14 cellular contexts compared by ENCODE assay signal in the genomic region with DNA sequence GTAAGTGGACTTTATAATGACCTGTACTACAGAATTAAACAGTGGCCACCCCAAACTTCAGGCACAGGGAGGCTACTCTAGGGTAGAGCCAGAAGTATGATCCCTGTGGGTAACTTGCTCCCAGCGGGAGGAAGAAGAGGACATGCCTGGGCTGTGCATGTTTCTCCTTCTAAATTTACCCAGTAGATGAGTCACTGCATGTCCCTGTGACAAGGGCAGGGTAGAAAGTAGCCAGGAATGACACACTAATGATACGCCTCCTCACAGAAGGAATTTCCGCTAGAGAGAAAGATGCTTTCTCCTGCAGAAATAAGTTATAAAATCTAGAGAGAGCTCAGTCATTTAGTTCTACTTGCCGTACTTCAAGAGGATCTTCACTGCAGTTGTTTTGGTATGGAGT. TPM values are rescaled to one million over a fixed set of nuclear protein-coding genes. Genes with fewer than 3 reads are reported as not detected.
DNase-seq lines count a peak whose midpoint lies in the region; ATAC-seq, FAIRE-seq and TF ChIP-seq lines count a peak whose summit lies in the region.
"Had no signal": no experiment of that assay in that cellular context is flagged by ENCODE, and none has a peak within 500 bp of the region (broad histone marks: within the 10 kb centered on the region; RNA-seq: fewer than 3 reads in every experiment).

No MANE protein-coding gene starts in this region.

- H3K4ac ChIP-seq in IMR-90 (ENCODE audit: low read depth, low read length) (peak overlapping the region; percentile 82; the same call in 1 of the 2 replicates), mesenchymal stem cell (ENCODE audit: low read depth in 1 of 2, low read length in 2 of 2) (peak overlapping the region in 1 of 2 experiments; percentile 73)

- H2BK5ac ChIP-seq in IMR-90 (ENCODE audit: low read depth, low read length, poor library complexity, severe bottlenecking) (peak overlapping the region; percentile 93), mesenchymal stem cell (ENCODE audit: low read depth, low read length, poor library complexity, severe bottlenecking) (peak overlapping the region; percentile 44)

- DNase-seq in A673 (ENCODE audit: low spot score) (peak; percentile 52), IMR-90 (peak; percentile 80), chondrocyte (ENCODE audit: low spot score) (no peak), mesenchymal stem cell (peak; percentile 81), DMS 273 treated with DMSO at 0.1 percent for 48 hours (lab: John Stamatoyannopoulos, UW) (no peak), NCI-H524 (lab: John Stamatoyannopoulos, UW) (no peak), kidney (no peak)
- no peak for DNase-seq in activated CD4-positive, alpha-beta T cell treated with anti-CD3 and anti-CD28 coated beads, Interleukin-2, amount 10 ng/mL, durations not matched to agents 7 days and 5 days
- DNase-seq: midbrain; NCI-H2171 treated with DMSO at 0.1 percent for 48 hours; stimulated activated CD4-positive, alpha-beta T cell treated with anti-CD3 and anti-CD28 coated beads, Interleukin-4, amount 100 ng/mL, for 1 hour; T-cell had no signal

- H3K27ac ChIP-seq in A673 (ENCODE audit: low read depth, low read length, poor library complexity, severe bottlenecking) (no peak overlapping the region), IMR-90 (ENCODE audit: insufficient read depth, low read length) (no peak overlapping the region), mesenchymal stem cell (ENCODE audit: low read length, poor library complexity, severe bottlenecking) (peak overlapping the region; percentile 98), kidney (ENCODE audit: low read depth in 2 of 2, low read length in 2 of 2) (no peak overlapping the region)
- H3K27ac ChIP-seq: BLaER1 had no signal

- no peaks in the 10 kb centered on the region for H3K27me3 Mint-ChIP-seq in chondrocyte (ENCODE audit: low read depth)
- no peaks in the 10 kb centered on the region for H3K27me3 Mint-ChIP-seq in activated CD4-positive, alpha-beta T cell treated with anti-CD3 and anti-CD28 coated beads, Interleukin-2, amount 10 ng/mL, durations not matched to agents 7 days and 5 days
- H3K27me3 Mint-ChIP-seq: T-cell had no signal

- H4K8ac ChIP-seq in IMR-90 (ENCODE audit: low read depth in 2 of 2, low read length in 2 of 2): peak overlapping the region in 1 of 2 experiments; percentile 70; a peak in 2 of 4 replicates
- H4K8ac ChIP-seq in mesenchymal stem cell (ENCODE audit: low read length): no peak overlapping the region

- no peak for FAIRE-seq in kidney (lab: Jason Lieb, UNC)

- dilution Hi-C loops in IMR-90 (cut with HindIII; ENCODE audit: low sequenced_read_pairs, unreplicated experiment): no loop called here

- H2BK15ac ChIP-seq in IMR-90 (ENCODE audit: low read depth, low read length) (peak overlapping the region; percentile 54; the same call in 2 of the 3 replicates), mesenchymal stem cell (ENCODE audit: low read depth, poor library complexity, severe bottlenecking) (no peak overlapping the region)

- H3K79me1 ChIP-seq in IMR-90 (ENCODE audit: low read depth in 1 of 2, low read length in 2 of 2): no peaks in the 10 kb centered on the region
- peaks cover 7% of the 10 kb centered on the region for H3K79me1 ChIP-seq in mesenchymal stem cell (replicated peaks; ENCODE audit: low read length, poor library complexity, severe bottlenecking)

- peak; percentile 92 for ATAC-seq in IMR-90 (ENCODE audit: low read depth)
- ATAC-seq: T-cell had no signal

- H4K5ac ChIP-seq in IMR-90 (ENCODE audit: low read depth, low read length): no peak overlapping the region

- H2AK5ac ChIP-seq in IMR-90 (ENCODE audit: low read depth, low read length) (no peak overlapping the region), mesenchymal stem cell (ENCODE audit: low read length, severe bottlenecking) (peak overlapping the region; percentile 72)

- TF ChIP-seq RAD21 in IMR-90 (IDR thresholded peaks at IDR 0.05; ENCODE audit: low read length): no peak

- intact Hi-C loops in A673 (cut with micrococcal nuclease; ENCODE audit: unreplicated experiment) (no loop called here), IMR-90 (cut with micrococcal nuclease) (no loop called here), kidney (cut with DNase I) (no loop called here)

- H3K4me3 ChIP-seq in A673 (ENCODE audit: low read depth, low read length, poor library complexity, severe bottlenecking) (no peak overlapping the region), IMR-90 (ENCODE audit: insufficient read depth, low read depth, low read length) (no peak overlapping the region), mesenchymal stem cell (ENCODE audit: insufficient read depth in 1 of 2, low read depth in 1 of 2, low read length in 2 of 2) (peak overlapping the region in 1 of 2 experiments; percentile 54), kidney (ENCODE audit: low read length in 2 of 2) (no peak overlapping the region)
- H3K4me3 ChIP-seq: BLaER1, HAP-1 had no signal

- H3K9me1 ChIP-seq in IMR-90 (ENCODE audit: insufficient read depth, low read length): 0 out of 2 replicates have a peak, but pooled peaks cover 4% of the 10 kb centered on the region

- H3K4me2 ChIP-seq in IMR-90 (ENCODE audit: low read depth, low read length): peak overlapping the region; percentile 24; the same call in 1 of the 2 replicates
- H3K4me2 ChIP-seq in mesenchymal stem cell (ENCODE audit: low read length, poor library complexity, severe bottlenecking): peak overlapping the region; percentile 1
- H3K4me2 ChIP-seq: BLaER1 had no signal

- POLR2A ChIA-PET in A673 (lab: Charles Lee; ENCODE audit: low non-redundant PET) (no interaction called here), IMR-90 (lab: Charles Lee; ENCODE audit: unreplicated experiment) (interaction anchor here (0.6 kb wide), 1 partner anchor 25 kb away, joined by 3 read pairs; no protein-coding TSS in a partner anchor)
- POLR2A ChIA-PET in activated CD4-positive, alpha-beta T cell treated with anti-CD3 and anti-CD28 coated beads, Interleukin-2, amount 10 ng/mL, durations not matched to agents 7 days and 5 days (lab: Charles Lee): no interaction called here

- TF ChIP-seq CTCF in A673 (conservative IDR thresholded peaks at IDR 0.05; ENCODE audit: low read depth, low read length): no peak
- no peak for TF ChIP-seq CTCF in IMR-90 (conservative IDR thresholded peaks at IDR 0.05; ENCODE audit: low read depth, low read length)
- TF ChIP-seq CTCF in chondrocyte (IDR thresholded peaks at IDR 0.05): no peak
- no peak for TF ChIP-seq CTCF in kidney (IDR thresholded peaks at IDR 0.05; ENCODE audit: borderline replicate concordance, extremely low read depth, insufficient read depth)

- no peaks in the 10 kb centered on the region for H3K27me3 ChIP-seq in A673 (replicated peaks; ENCODE audit: insufficient read depth, low read depth, low read length, poor library complexity)
- H3K27me3 ChIP-seq in IMR-90 (ENCODE audit: control insufficient read depth, insufficient read depth, low read length): no peaks in the 10 kb centered on the region
- no peaks in the 10 kb centered on the region for H3K27me3 ChIP-seq in mesenchymal stem cell (ENCODE audit: control insufficient read depth in 1 of 2, insufficient read depth in 1 of 2, low read length in 2 of 2)
- H3K27me3 ChIP-seq: BLaER1 had no signal

- peak overlapping the region; percentile 75; the same call in 1 of the 2 replicates for H3K23ac ChIP-seq in IMR-90 (ENCODE audit: low read depth, low read length)
- no peak overlapping the region for H3K23ac ChIP-seq in mesenchymal stem cell (ENCODE audit: low read length in 2 of 2)

- peak overlapping the region; percentile 69 for H2AFZ ChIP-seq in IMR-90 (replicated peaks; ENCODE audit: low read length, poor library complexity)
- H2AFZ ChIP-seq in mesenchymal stem cell (ENCODE audit: low read depth, low read length): no peak overlapping the region

- H4K91ac ChIP-seq in IMR-90 (ENCODE audit: insufficient read depth, low read depth, low read length) (peak overlapping the region; percentile 58; the same call in 1 of the 2 replicates), mesenchymal stem cell (ENCODE audit: low read length) (no peak overlapping the region)

- H4K20me1 ChIP-seq in IMR-90 (ENCODE audit: insufficient read depth, low read length): no peaks in the 10 kb centered on the region
- H4K20me1 ChIP-seq: BLaER1 had no signal

- H3K9me3 ChIP-seq in A673 (ENCODE audit: low read depth, low read length, poor library complexity, severe bottlenecking) (no peaks in the 10 kb centered on the region), IMR-90 (ENCODE audit: control insufficient read depth, insufficient read depth, low read length) (peaks cover 5% of the 10 kb centered on the region; the same call in 1 of the 2 replicates), mesenchymal stem cell (ENCODE audit: control insufficient read depth, low read length) (no peaks in the 10 kb centered on the region), kidney (ENCODE audit: control insufficient read depth in 1 of 2, low read length in 2 of 2) (peaks cover 0 to 6% of the 10 kb centered on the region in 2 donors)
- H3K9me3 ChIP-seq: HAP-1 had no signal

- H3K27ac Mint-ChIP-seq in chondrocyte (ENCODE audit: unreplicated experiment): peak overlapping the region; percentile 94
- H3K27ac Mint-ChIP-seq in activated CD4-positive, alpha-beta T cell treated with anti-CD3 and anti-CD28 coated beads, Interleukin-2, amount 10 ng/mL, durations not matched to agents 7 days and 5 days: no peak overlapping the region
- H3K27ac Mint-ChIP-seq: T-cell had no signal

- BruUV-seq in A673 (replicated peaks; lab: Mats Ljungman, UMichigan) (no TSS peak), IMR-90 (replicated peaks; lab: Mats Ljungman, UMichigan) (no TSS peak)

- H2BK20ac ChIP-seq in IMR-90 (ENCODE audit: low read depth, low read length): peak overlapping the region; percentile 80; the same call in 1 of the 2 replicates

- H3K4me1 ChIP-seq in A673 (ENCODE audit: insufficient read depth, low read length, poor library complexity, severe bottlenecking) (no peaks in the 10 kb centered on the region), IMR-90 (ENCODE audit: control insufficient read depth, insufficient read depth, low read length) (peaks cover 2% of the 10 kb centered on the region; the same call in 1 of the 2 replicates), mesenchymal stem cell (ENCODE audit: control insufficient read depth, insufficient read depth, low read depth, low read length) (peaks cover 4% of the 10 kb centered on the region), kidney (ENCODE audit: control insufficient read depth in 1 of 2, insufficient read depth in 1 of 2, low read depth in 1 of 2, low read length in 2 of 2) (no peaks in the 10 kb centered on the region)
- H3K4me1 ChIP-seq: BLaER1 had no signal

- peak overlapping the region; percentile 23; the same call in 1 of the 2 replicates for H3K56ac ChIP-seq in IMR-90 (ENCODE audit: extremely low read depth, insufficient read depth, low read length)

- no peaks in the 10 kb centered on the region for H3K9me3 Mint-ChIP-seq in chondrocyte (ENCODE audit: low read depth)
- peaks cover 10% of the 10 kb centered on the region for H3K9me3 Mint-ChIP-seq in activated CD4-positive, alpha-beta T cell treated with anti-CD3 and anti-CD28 coated beads, Interleukin-2, amount 10 ng/mL, durations not matched to agents 7 days and 5 days
- H3K9me3 Mint-ChIP-seq: T-cell had no signal

- no CpG with 5 or more reads among the region's 4 CpGs for WGBS in IMR-90 (ENCODE audit: extremely low coverage in 2 of 2, insufficient read length in 1 of 2), 2 experiments
- WGBS in mesenchymal stem cell: 35% methylated on average over 4 of the region's 4 CpGs

- H3K36me3 Mint-ChIP-seq in chondrocyte (ENCODE audit: low read depth): no peaks in the 10 kb centered on the region
- H3K36me3 Mint-ChIP-seq in activated CD4-positive, alpha-beta T cell treated with anti-CD3 and anti-CD28 coated beads, Interleukin-2, amount 10 ng/mL, durations not matched to agents 7 days and 5 days (ENCODE audit: low read depth): peaks cover 14% of the 10 kb centered on the region

- no peak for TF ChIP-seq POLR2A in IMR-90 (IDR thresholded peaks at IDR 0.05; ENCODE audit: low read depth, low read length)

- H2BK12ac ChIP-seq in mesenchymal stem cell (ENCODE audit: low read length in 2 of 2): no peak overlapping the region

- peaks cover 23% of the 10 kb centered on the region for H3K4me1 Mint-ChIP-seq in chondrocyte (ENCODE audit: low read depth)
- H3K4me1 Mint-ChIP-seq in activated CD4-positive, alpha-beta T cell treated with anti-CD3 and anti-CD28 coated beads, Interleukin-2, amount 10 ng/mL, durations not matched to agents 7 days and 5 days: no peaks in the 10 kb centered on the region
- H3K4me1 Mint-ChIP-seq: T-cell had no signal

- no peak overlapping the region for H2AK9ac ChIP-seq in IMR-90 (replicated peaks; ENCODE audit: low read depth, low read length, poor library complexity)

- H3K36me3 ChIP-seq in A673 (ENCODE audit: insufficient read depth, low read length, poor library complexity, severe bottlenecking): no peaks in the 10 kb centered on the region
- no peaks in the 10 kb centered on the region for H3K36me3 ChIP-seq in IMR-90 (ENCODE audit: control insufficient read depth, insufficient read depth, low read length)
- H3K36me3 ChIP-seq in mesenchymal stem cell (ENCODE audit: control insufficient read depth in 1 of 2, insufficient read depth in 2 of 2, low read depth in 1 of 2, low read length in 2 of 2): no peaks in the 10 kb centered on the region
- no peaks in the 10 kb centered on the region for H3K36me3 ChIP-seq in kidney (ENCODE audit: control insufficient read depth in 1 of 2, insufficient read depth in 2 of 2, low read length in 2 of 2)
- H3K36me3 ChIP-seq: HAP-1 had no signal

- H2BK120ac ChIP-seq in IMR-90 (ENCODE audit: low read depth, low read length): peak overlapping the region; percentile 92
- no peak overlapping the region for H2BK120ac ChIP-seq in mesenchymal stem cell (ENCODE audit: low read depth, low read length)

- CTCF ChIA-PET in A673 (lab: Charles Lee): no interaction called here
- CTCF ChIA-PET in IMR-90 (lab: Yijun Ruan, JAX): no interaction called here
- CTCF ChIA-PET in activated CD4-positive, alpha-beta T cell treated with anti-CD3 and anti-CD28 coated beads, Interleukin-2, amount 10 ng/mL, durations not matched to agents 7 days and 5 days (lab: Charles Lee): no interaction called here

- peak overlapping the region; percentile 58 for H3K14ac ChIP-seq in IMR-90 (replicated peaks; ENCODE audit: low read depth, low read length)
- no peak overlapping the region for H3K14ac ChIP-seq in mesenchymal stem cell (ENCODE audit: low read length in 2 of 2)

- peak overlapping the region; percentile 26; the same call in 1 of the 2 replicates for H3K18ac ChIP-seq in IMR-90 (ENCODE audit: low read depth, low read length)
- H3K18ac ChIP-seq in mesenchymal stem cell (ENCODE audit: low read depth in 1 of 2, low read length in 2 of 2): peak overlapping the region in 1 of 2 experiments; percentile 73

- no peak overlapping the region for H3K9ac ChIP-seq in IMR-90 (ENCODE audit: low read depth, low read length)
- peak overlapping the region; percentile 71 for H3K9ac ChIP-seq in mesenchymal stem cell (ENCODE audit: low read length)
- H3K9ac ChIP-seq in kidney (ENCODE audit: low read length in 2 of 2): no peak overlapping the region
- H3K9ac ChIP-seq: BLaER1 had no signal

- in situ Hi-C loops in IMR-90 (cut with MboI; ENCODE audit: low sequenced_read_pairs): no loop called here

- peak overlapping the region; percentile 48 for H3K4me3 Mint-ChIP-seq in chondrocyte (ENCODE audit: unreplicated experiment)
- no peak overlapping the region for H3K4me3 Mint-ChIP-seq in activated CD4-positive, alpha-beta T cell treated with anti-CD3 and anti-CD28 coated beads, Interleukin-2, amount 10 ng/mL, durations not matched to agents 7 days and 5 days
- H3K4me3 Mint-ChIP-seq: T-cell had no signal

RNA-seq across cellular contexts. Expression of gene ACYP2, which starts 7.5 kb away (rescaled TPM):
- total RNA-seq in A673 (2021) (6.0 and 10.1 TPM in 2 replicates), IMR-90 (2012; rRNA removed) (3.9 and 5.8 TPM in 2 replicates), chondrocyte (6.5 to 9.1 TPM (median 7.7 TPM) in 3 replicates), kidney (16.7 TPM)
- polyA plus RNA-seq in IMR-90 (2012; rRNA removed) (5.9 and 7.4 TPM in 2 replicates), kidney (ENCODE audit: insufficient read depth, low read depth, low replicate concordance) (24.5 TPM)
- 3.6 and 5.3 TPM in 2 replicates for polyA plus RNA-seq in IMR-90 (2012; cell fraction: cytosol; rRNA removed)
- 1.6 and 3.7 TPM in 2 replicates for polyA plus RNA-seq in IMR-90 (2012; cell fraction: nucleus; rRNA removed; ENCODE audit: low replicate concordance)
- 10.3 TPM for polyA plus RNA-seq in mesenchymal stem cell (2013, experiment 1 of 2)
- polyA plus RNA-seq in mesenchymal stem cell (2013, experiment 2 of 2): 12.4 TPM
- total RNA-seq in activated CD4-positive, alpha-beta T cell treated with anti-CD3 and anti-CD28 coated beads, Interleukin-2, amount 10 ng/mL, durations not matched to agents 7 days and 5 days: 10 to 100 TPM; 12.9 to 13.1 TPM

Comparison
In these comparisons a context has a peak if more than half of its experiments do, and no peak if none do; other contexts are left out.
1. DNase-seq: peak in A673 (single experiment), IMR-90 (single experiment) and mesenchymal stem cell (single experiment); none in chondrocyte (single experiment), activated CD4-positive, alpha-beta T cell treated with anti-CD3 and anti-CD28 coated beads, Interleukin-2, amount 10 ng/mL, durations not matched to agents 7 days and 5 days (single experiment), DMS 273 treated with DMSO at 0.1 percent for 48 hours (single experiment), NCI-H524 (0 of 2) and kidney (single experiment).